16 cellular contexts compared by ENCODE assay signal in genomic region chr2:241129086-241129871, GRCh38. TPM values are rescaled to one million over a fixed set of nuclear protein-coding genes. Genes with fewer than 3 reads are reported as not detected.
DNase-seq lines count a peak whose midpoint lies in the region; ATAC-seq, FAIRE-seq and TF ChIP-seq lines count a peak whose summit lies in the region.
"Had no signal": no experiment of that assay in that cellular context is flagged by ENCODE, and none has a peak within 500 bp of the region (broad histone marks: within the 10 kb centered on the region; RNA-seq: fewer than 3 reads in every experiment).

No MANE protein-coding gene starts in this region.

- H3K4me3 Mint-ChIP-seq in activated CD4-positive, alpha-beta T cell treated with anti-CD3 and anti-CD28 coated beads, Interleukin-2, amount 10 ng/mL, durations not matched to agents 24 days and 14 days: no peak overlapping the region
- H3K4me3 Mint-ChIP-seq in activated T-helper 17 cell treated with anti-CD3 and anti-CD28 coated beads, Interleukin-2, amount 50 U/mL, for 72 hours: peak overlapping the region; percentile 85
- H3K4me3 Mint-ChIP-seq: nephron had no signal

- peak; percentile 50; the same call in 1 of the 2 replicates for TF ChIP-seq POLR2A in GM12892 (IDR thresholded peaks at IDR 0.05; ENCODE audit: low read depth, low read length)

- H3K36me3 Mint-ChIP-seq in activated CD4-positive, alpha-beta T cell treated with anti-CD3 and anti-CD28 coated beads, Interleukin-2, amount 10 ng/mL, durations not matched to agents 24 days and 14 days (ENCODE audit: low read depth): peaks cover 38% of the 10 kb centered on the region
- peaks cover 46% of the 10 kb centered on the region for H3K36me3 Mint-ChIP-seq in activated T-helper 17 cell treated with anti-CD3 and anti-CD28 coated beads, Interleukin-2, amount 50 U/mL, for 72 hours (ENCODE audit: low read depth)

- H3K9me3 Mint-ChIP-seq in activated CD4-positive, alpha-beta T cell treated with anti-CD3 and anti-CD28 coated beads, Interleukin-2, amount 10 ng/mL, durations not matched to agents 24 days and 14 days: no peaks in the 10 kb centered on the region
- no peaks in the 10 kb centered on the region for H3K9me3 Mint-ChIP-seq in activated T-helper 17 cell treated with anti-CD3 and anti-CD28 coated beads, Interleukin-2, amount 50 U/mL, for 72 hours
- H3K9me3 Mint-ChIP-seq: nephron had no signal

- intact Hi-C loops in activated CD4-positive, alpha-beta T cell treated with anti-CD3 and anti-CD28 coated beads, Interleukin-2, amount 10 ng/mL, durations not matched to agents 24 days and 14 days (cut with micrococcal nuclease): no loop called here
- intact Hi-C loops in sciatic nerve (cut with DNase I): no loop called here

- ATAC-seq in activated T-helper 17 cell treated with anti-CD3 and anti-CD28 coated beads, Interleukin-2, amount 50 U/mL, for 72 hours (replicated peaks): no peak
- ATAC-seq in sciatic nerve (no peak), GM21515 (IDR thresholded peaks at IDR 0.05; ENCODE audit: unreplicated experiment) (no peak)
- ATAC-seq: gastroesophageal sphincter, SK-N-SH treated with all-trans-retinoic acid at 6 μM for 48 hours had no signal

- H3K4me1 Mint-ChIP-seq in activated CD4-positive, alpha-beta T cell treated with anti-CD3 and anti-CD28 coated beads, Interleukin-2, amount 10 ng/mL, durations not matched to agents 24 days and 14 days: peaks cover 20% of the 10 kb centered on the region
- peaks cover 24% of the 10 kb centered on the region for H3K4me1 Mint-ChIP-seq in activated T-helper 17 cell treated with anti-CD3 and anti-CD28 coated beads, Interleukin-2, amount 50 U/mL, for 72 hours
- H3K4me1 Mint-ChIP-seq: nephron had no signal

- no peak for DNase-seq in activated CD4-positive, alpha-beta T cell treated with anti-CD3 and anti-CD28 coated beads, Interleukin-2, amount 10 ng/mL, durations not matched to agents 24 days and 14 days
- no peak for DNase-seq in activated CD4-positive, alpha-beta T cell treated with anti-CD3 and anti-CD28 coated beads, Interleukin-2, amount 50 U/mL, for 48 hours
- DNase-seq in GM12892 (ENCODE audit: insufficient read length) (no peak), sciatic nerve (ENCODE audit: low spot score) (peak; percentile 36), DMS79 treated with DMSO at 0.1 percent for 48 hours (lab: John Stamatoyannopoulos, UW) (no peak)
- no peak for DNase-seq in stimulated activated CD4-positive, alpha-beta T cell treated with anti-CD3 and anti-CD28 coated beads, Interleukin-15, amount 100 ng/mL, for 24 hours
- DNase-seq: NCI-H2081, NCI-H526 treated with DMSO at 0.1 percent for 48 hours, PC-9 had no signal

- FAIRE-seq in GM12892 (lab: Jason Lieb, UNC): peak; percentile 86
- FAIRE-seq: A204.1, colon had no signal

- no peaks in the 10 kb centered on the region for H3K27me3 Mint-ChIP-seq in activated CD4-positive, alpha-beta T cell treated with anti-CD3 and anti-CD28 coated beads, Interleukin-2, amount 10 ng/mL, durations not matched to agents 24 days and 14 days
- H3K27me3 Mint-ChIP-seq in activated T-helper 17 cell treated with anti-CD3 and anti-CD28 coated beads, Interleukin-2, amount 50 U/mL, for 72 hours: no peaks in the 10 kb centered on the region

- H3K27ac Mint-ChIP-seq in activated CD4-positive, alpha-beta T cell treated with anti-CD3 and anti-CD28 coated beads, Interleukin-2, amount 10 ng/mL, durations not matched to agents 24 days and 14 days: peak overlapping the region; percentile 80
- peak overlapping the region; percentile 99 for H3K27ac Mint-ChIP-seq in activated T-helper 17 cell treated with anti-CD3 and anti-CD28 coated beads, Interleukin-2, amount 50 U/mL, for 72 hours
- H3K27ac Mint-ChIP-seq: nephron had no signal

RNA-seq across cellular contexts. Expression of gene PASK, which starts 20.0 kb away (rescaled TPM):
- total RNA-seq in activated CD4-positive, alpha-beta T cell treated with anti-CD3 and anti-CD28 coated beads, Interleukin-2, amount 10 ng/mL, durations not matched to agents 24 days and 14 days: 87.5 and 92.0 TPM in 2 replicates
- polyA plus RNA-seq in GM12892 (2012; ENCODE audit: missing spikeins): 91.5 TPM
- 10 to 100 TPM; 71.0 to 73.6 TPM for total RNA-seq in activated T-helper 17 cell treated with anti-CD3 and anti-CD28 coated beads, Interleukin-2, amount 50 U/mL, for 72 hours
- 7.0 TPM for total RNA-seq in sciatic nerve

RNA-seq across cellular contexts. Expression of gene PPP1R7, which starts 21.0 kb away (rescaled TPM):
- total RNA-seq in activated CD4-positive, alpha-beta T cell treated with anti-CD3 and anti-CD28 coated beads, Interleukin-2, amount 10 ng/mL, durations not matched to agents 24 days and 14 days: 111 and 113 TPM in 2 replicates
- 118 TPM for polyA plus RNA-seq in GM12892 (2012; ENCODE audit: missing spikeins)
- 10 to 100 TPM; 81.9 to 86.4 TPM for total RNA-seq in activated T-helper 17 cell treated with anti-CD3 and anti-CD28 coated beads, Interleukin-2, amount 50 U/mL, for 72 hours
- total RNA-seq in sciatic nerve: 45.3 TPM

RNA-seq across cellular contexts. Expression of gene MTERF4, which starts 27.2 kb away (rescaled TPM):
- total RNA-seq in activated CD4-positive, alpha-beta T cell treated with anti-CD3 and anti-CD28 coated beads, Interleukin-2, amount 10 ng/mL, durations not matched to agents 24 days and 14 days: 39.3 and 43.9 TPM in 2 replicates
- polyA plus RNA-seq in GM12892 (2012; ENCODE audit: missing spikeins): 60.9 TPM
- 10 to 100 TPM; 36.4 to 86.5 TPM for total RNA-seq in activated T-helper 17 cell treated with anti-CD3 and anti-CD28 coated beads, Interleukin-2, amount 50 U/mL, for 72 hours
- total RNA-seq in sciatic nerve: 33.5 TPM

RNA-seq across cellular contexts. Expression of gene ANO7, which starts 59.2 kb away (rescaled TPM):
- 2.8 and 3.5 TPM in 2 replicates for total RNA-seq in activated CD4-positive, alpha-beta T cell treated with anti-CD3 and anti-CD28 coated beads, Interleukin-2, amount 10 ng/mL, durations not matched to agents 24 days and 14 days
- 2.2 TPM for polyA plus RNA-seq in GM12892 (2012; ENCODE audit: missing spikeins)
- total RNA-seq in activated T-helper 17 cell treated with anti-CD3 and anti-CD28 coated beads, Interleukin-2, amount 50 U/mL, for 72 hours: 10 to 100 TPM in 1 of 2 donors, 1 to 10 TPM in 1; 1.6 to 12.8 TPM
- 3.8 TPM for total RNA-seq in sciatic nerve
